Comparison of ENCODE assay signal across 1 cellular context in the genomic region with DNA sequence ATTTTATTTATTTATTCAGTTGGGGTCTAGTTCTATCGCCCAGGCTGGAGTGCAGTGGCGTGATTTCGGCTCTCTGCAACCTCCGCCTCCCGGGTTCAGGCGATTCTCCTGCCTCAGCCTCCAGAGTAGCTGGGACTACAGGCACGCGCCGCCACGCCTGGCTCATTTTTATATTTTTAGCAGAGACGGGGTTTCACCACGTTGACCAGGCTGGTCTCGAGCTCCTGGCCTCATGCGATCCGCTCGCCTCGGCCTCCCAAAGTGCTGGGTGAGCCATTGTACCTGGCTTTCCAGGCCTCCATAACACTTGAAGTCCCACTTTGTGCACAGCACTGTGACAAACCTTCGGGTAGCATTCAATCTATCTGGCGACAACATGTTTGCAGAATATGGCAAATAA.
TF ChIP-seq lines count a peak whose summit lies in the region.

No MANE protein-coding gene starts in this region.

TF ChIP-seq in GM12878, 131 proteins besides CTCF, POLR2A, EP300 and RAD21:
- no peak for TF ChIP-seq PAX8 (IDR thresholded peaks at IDR 0.05)
- no peak for TF ChIP-seq SUZ12 (IDR thresholded peaks at IDR 0.05; ENCODE audit: unreplicated experiment)
- no peak for TF ChIP-seq MXI1 (IDR thresholded peaks at IDR 0.05; ENCODE audit: low read depth, low read length)
- TF ChIP-seq WRNIP1 (IDR thresholded peaks at IDR 0.05; ENCODE audit: borderline replicate concordance, low read depth, low read length): no peak
- no peak for TF ChIP-seq NFXL1 (IDR thresholded peaks at IDR 0.05; ENCODE audit: borderline replicate concordance)
- TF ChIP-seq SMARCA5 (IDR thresholded peaks at IDR 0.05): no peak
- no peak for TF ChIP-seq TCF12 (IDR thresholded peaks at IDR 0.05; ENCODE audit: low read depth, low read length)
- TF ChIP-seq CBFB (IDR thresholded peaks at IDR 0.05; ENCODE audit: low read depth): no peak
- TF ChIP-seq MYB (IDR thresholded peaks at IDR 0.05; ENCODE audit: borderline replicate concordance, low read depth, low read length): no peak
